ENCODE assay signal across 8 cellular contexts in the genomic region with DNA sequence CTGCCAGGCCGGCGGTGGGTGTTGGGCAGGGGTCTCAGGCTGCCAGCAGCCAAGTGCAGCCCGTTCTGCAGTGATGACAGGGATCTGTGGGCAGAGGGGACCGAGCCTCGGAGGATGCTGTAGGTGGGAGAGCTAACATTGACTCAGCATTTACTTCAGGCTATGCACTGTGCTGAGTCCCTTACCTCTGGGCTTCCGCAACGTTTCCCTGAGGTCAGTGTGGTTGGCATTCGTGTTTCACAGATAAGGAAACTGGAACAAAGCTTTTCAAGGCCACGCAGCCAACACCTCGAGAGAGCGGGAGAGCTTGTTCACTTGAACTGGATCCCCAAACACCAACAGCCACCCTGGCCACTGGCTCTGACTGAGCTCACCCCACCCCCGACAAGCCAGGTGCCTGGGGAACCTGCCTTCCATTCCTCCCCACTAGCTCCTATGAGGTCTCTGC.
A peak's percentile ranks its signal among the peaks of the same experiment; 100 is the strongest.
DNase-seq lines count a peak whose midpoint lies in the region; TF ChIP-seq lines count a peak whose summit lies in the region.

No MANE protein-coding gene starts in this region.

- no peaks in the 10 kb centered on the region for H3K27me3 Mint-ChIP-seq in activated naive CD8-positive, alpha-beta T cell

- peaks cover 2% of the 10 kb centered on the region; the same call in 1 of the 2 replicates for H3K27me3 ChIP-seq in iPS DF 6.9 (ENCODE audit: control insufficient read depth, insufficient read depth, low read length)

- peaks cover 4% of the 10 kb centered on the region; the same call in 1 of the 2 replicates for H3K4me1 ChIP-seq in iPS DF 6.9 (ENCODE audit: control insufficient read depth, insufficient read depth, low read length)

- no peaks in the 10 kb centered on the region for H3K9me3 ChIP-seq in iPS DF 6.9 (ENCODE audit: control insufficient read depth, insufficient read depth, low read length)

- WGBS in iPS DF 6.9 (ENCODE audit: insufficient coverage, insufficient read length), result no CpG with 5 or more reads among the region's 12 CpGs

- no peak overlapping the region for H3K27ac ChIP-seq in iPS DF 6.9 (ENCODE audit: low read length)

- in situ Hi-C loops in KBM-7 (cut with MboI; ENCODE audit: low pct_unique_long_range_greater_than_20kb, low sequenced_read_pairs), result no loop called here

- no peaks in the 10 kb centered on the region for H3K36me3 ChIP-seq in iPS DF 6.9 (ENCODE audit: control insufficient read depth, insufficient read depth, low read length)

- H3K27ac Mint-ChIP-seq in activated naive CD8-positive, alpha-beta T cell, result no peak overlapping the region

- no peak for TF ChIP-seq RAD21 in Ishikawa (IDR thresholded peaks at IDR 0.05; ENCODE audit: low read depth)

- H3K36me3 Mint-ChIP-seq in activated naive CD8-positive, alpha-beta T cell, result no peaks in the 10 kb centered on the region

- H3K4me3 Mint-ChIP-seq in activated naive CD8-positive, alpha-beta T cell, result peak overlapping the region; percentile 83

- H3K9me3 Mint-ChIP-seq in activated naive CD8-positive, alpha-beta T cell (ENCODE audit: low read depth), result no peaks in the 10 kb centered on the region

- peak; percentile 30 for DNase-seq in activated CD8-positive, alpha-beta memory T cell treated with anti-CD3 and anti-CD28 coated beads, Interleukin-2, amount 50 U/mL, for 4 hours
- DNase-seq in activated CD8-positive, alpha-beta memory T cell treated with anti-CD3 and anti-CD28 coated beads for 24 hours, result no peak
- DNase-seq in iPS DF 6.9 (ENCODE audit: low read depth, low spot score) (no peak), KBM-7 (no peak), 8988T (no peak)
- peak; percentile 33 for DNase-seq in stimulated activated CD4-positive, alpha-beta T cell treated with anti-CD3 and anti-CD28 coated beads, Interleukin-4, amount 100 ng/mL, for 24 hours

- H3K4me1 Mint-ChIP-seq in activated naive CD8-positive, alpha-beta T cell (ENCODE audit: low read depth), result peaks cover 10% of the 10 kb centered on the region

- TF ChIP-seq EP300 in Ishikawa (IDR thresholded peaks at IDR 0.05; ENCODE audit: borderline replicate concordance), result no peak

- H3K4me3 ChIP-seq in iPS DF 6.9 (ENCODE audit: low read length), result peak overlapping the region; percentile 67

TF ChIP-seq in Ishikawa, 13 proteins besides CTCF, POLR2A, EP300 and RAD21:
- 0 out of 2 replicates have a peak, but pooled peaks have one; percentile 24 for TF ChIP-seq ZBTB7A (IDR thresholded peaks at IDR 0.05; ENCODE audit: low read depth)
- TF ChIP-seq YY1 (IDR thresholded peaks at IDR 0.05; ENCODE audit: low read depth), result no peak
TF ChIP-seq in Ishikawa: peak in this region for 1.

Comparison
In these comparisons a context has a peak if more than half of its experiments do, and no peak if none do; other contexts are left out.
1. DNase-seq: peak in activated CD8-positive, alpha-beta memory T cell treated with anti-CD3 and anti-CD28 coated beads, Interleukin-2, amount 50 U/mL, for 4 hours (single experiment) and stimulated activated CD4-positive, alpha-beta T cell treated with anti-CD3 and anti-CD28 coated beads, Interleukin-4, amount 100 ng/mL, for 24 hours (single experiment); none in activated CD8-positive, alpha-beta memory T cell treated with anti-CD3 and anti-CD28 coated beads for 24 hours (single experiment), iPS DF 6.9 (single experiment), KBM-7 (single experiment) and 8988T (single experiment).